In genomic region chr17:17118399-17118798, GRCh38 we compare ENCODE assay signal across 12 cellular contexts.
DNase-seq lines count a peak whose midpoint lies in the region; ATAC-seq, FAIRE-seq and TF ChIP-seq lines count a peak whose summit lies in the region.
"Had no signal": no experiment of that assay in that cellular context is flagged by ENCODE, and none has a peak within 500 bp of the region (broad histone marks: within the 10 kb centered on the region; RNA-seq: fewer than 3 reads in every experiment).

No MANE protein-coding gene starts in this region.

- H3K9me3 ChIP-seq in RWPE2 (ENCODE audit: severe bottlenecking), result no peaks in the 10 kb centered on the region
- no peaks in the 10 kb centered on the region for H3K9me3 ChIP-seq in esophagus squamous epithelium
- H3K9me3 ChIP-seq in pancreas, result no peaks in the 10 kb centered on the region
- H3K9me3 ChIP-seq: SJSA1 had no signal

- DNase-seq in RWPE2 (ENCODE audit: low spot score) (no peak), esophagus squamous epithelium (lab: John Stamatoyannopoulos, UW) (no peak), pancreas (no peak), G401 (ENCODE audit: low spot score) (no peak), H54 (ENCODE audit: insufficient read length, low spot score) (no peak), NCI-H1694 treated with DMSO at 0.1 percent for 48 hours (lab: John Stamatoyannopoulos, UW) (no peak), NCI-H1694 (lab: John Stamatoyannopoulos, UW) (no peak)
- DNase-seq: foreskin melanocyte, NCI-H446 treated with DMSO at 0.1 percent for 48 hours had no signal

- intact Hi-C loops in esophagus squamous epithelium (cut with DNase I), result no loop called here
- intact Hi-C loops in pancreas (cut with DNase I), result no loop called here

- TF ChIP-seq POLR2A in esophagus squamous epithelium (IDR thresholded peaks at IDR 0.05), result no peak
- TF ChIP-seq POLR2A in H54 (IDR thresholded peaks at IDR 0.05; ENCODE audit: low read depth, low read length), result no peak

- H3K4me3 ChIP-seq in RWPE2 (ENCODE audit: severe bottlenecking) (no peak overlapping the region), esophagus squamous epithelium (no peak overlapping the region), pancreas (no peak overlapping the region)
- H3K4me3 ChIP-seq: SJSA1 had no signal

- no peaks in the 10 kb centered on the region; the same call in 1 of the 2 replicates for H3K36me3 ChIP-seq in RWPE2 (ENCODE audit: low read depth)
- H3K36me3 ChIP-seq in esophagus squamous epithelium, result no peaks in the 10 kb centered on the region
- no peaks in the 10 kb centered on the region for H3K36me3 ChIP-seq in pancreas

- FAIRE-seq in pancreas (lab: Jason Lieb, UNC) (no peak), H54 (lab: Jason Lieb, UNC) (no peak)

- in situ Hi-C loops in G401 (cut with HindIII; ENCODE audit: low sequenced_read_pairs), result no loop called here

- H3K27ac ChIP-seq in C4-2B (peak overlapping the region; percentile 66), RWPE2 (ENCODE audit: poor library complexity, severe bottlenecking) (peak overlapping the region; percentile 53), esophagus squamous epithelium (peak overlapping the region; percentile 46 to 76 (median 70)), pancreas (peak overlapping the region; percentile 12 to 58 (median 34))
- H3K27ac ChIP-seq: SJSA1 had no signal

- whole genome bisulfite sequencing in esophagus squamous epithelium, 2 donors, result 80 to 96% methylated on average over 1 to 4 of the region's 4 CpGs
- WGBS in pancreas, 2 donors, result 86 to 92% methylated on average over 4 of the region's 4 CpGs

- no peak for TF ChIP-seq CTCF in C4-2B (conservative IDR thresholded peaks at IDR 0.05)
- TF ChIP-seq CTCF in RWPE2 (IDR thresholded peaks at IDR 0.05; ENCODE audit: poor library complexity, severe bottlenecking), result no peak
- no peak for TF ChIP-seq CTCF in esophagus squamous epithelium (IDR thresholded peaks at IDR 0.05)
- no peak for TF ChIP-seq CTCF in pancreas (IDR thresholded peaks at IDR 0.05)

- H3K27me3 ChIP-seq in RWPE2 (ENCODE audit: insufficient read depth, poor library complexity, severe bottlenecking), result no peaks in the 10 kb centered on the region
- H3K27me3 ChIP-seq in esophagus squamous epithelium, result no peaks in the 10 kb centered on the region
- H3K27me3 ChIP-seq in pancreas, result no peaks in the 10 kb centered on the region
- H3K27me3 ChIP-seq: SJSA1 had no signal

- H3K4me1 ChIP-seq in RWPE2 (ENCODE audit: insufficient read depth, poor library complexity, severe bottlenecking) (peaks cover 4% of the 10 kb centered on the region), esophagus squamous epithelium (peaks cover 28 to 84% (median 40%) of the 10 kb centered on the region in 3 donors), pancreas (peaks cover 15 to 40% (median 26%) of the 10 kb centered on the region in 3 donors)

- ATAC-seq in RWPE2 (ENCODE audit: low read depth) (no peak), pancreas (no peak)
- ATAC-seq: stimulated activated memory B cell treated with anti-CD40 and anti-IgM and Interleukin-4, amounts not matched to agents 10 μg/mL and 1 μg/mL and 100 μg/mL, for 72 hours had no signal
